12 cellular contexts compared by ENCODE assay signal in the genomic region with DNA sequence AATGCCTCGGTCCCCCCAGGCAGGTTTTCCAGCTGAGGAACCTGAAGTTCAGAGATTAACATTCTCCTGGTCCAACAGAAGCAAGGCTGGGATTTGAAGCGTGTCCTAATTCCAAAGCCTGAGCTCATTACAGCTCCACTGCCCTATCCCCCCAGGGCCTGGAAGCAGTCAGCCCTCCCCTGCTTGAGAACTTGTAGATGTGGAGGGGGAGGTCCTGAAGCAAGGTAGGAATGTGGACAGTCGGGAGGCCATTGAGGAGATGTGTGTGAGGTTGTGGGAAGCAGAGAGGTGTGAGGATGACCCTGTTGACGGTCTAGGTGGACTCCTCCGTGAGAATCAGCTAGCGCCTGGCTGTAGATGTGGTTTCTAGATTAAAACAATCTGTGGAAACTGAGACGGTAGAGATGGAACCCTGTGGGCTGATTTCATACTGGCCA. TPM values are rescaled to one million over a fixed set of nuclear protein-coding genes. Genes with fewer than 3 reads are reported as not detected.
A peak's percentile ranks its signal among the peaks of the same experiment; 100 is the strongest.
DNase-seq lines count a peak whose midpoint lies in the region; ATAC-seq, FAIRE-seq and TF ChIP-seq lines count a peak whose summit lies in the region.
"Had no signal": no experiment of that assay in that cellular context is flagged by ENCODE, and none has a peak within 500 bp of the region (broad histone marks: within the 10 kb centered on the region; RNA-seq: fewer than 3 reads in every experiment).

No MANE protein-coding gene starts in this region.

- TF ChIP-seq EP300 in SK-N-SH (IDR thresholded peaks at IDR 0.05; ENCODE audit: borderline replicate concordance in 1 of 2, low read depth in 1 of 2, low read length in 1 of 2), result no peak
- no peak for TF ChIP-seq EP300 in H1 (IDR thresholded peaks at IDR 0.05; ENCODE audit: borderline replicate concordance in 1 of 2, low read depth in 2 of 2, low read length in 2 of 2)

- no peak overlapping the region for H4K91ac ChIP-seq in H1 (replicated peaks; ENCODE audit: insufficient read length, low read length)

- H3K4me2 ChIP-seq in SK-N-SH (peak overlapping the region; percentile 38; the same call in 1 of the 2 replicates), H1 (ENCODE audit: insufficient read depth in 1 of 2, low read depth in 2 of 2, low read length in 2 of 2) (peak overlapping the region in 1 of 2 experiments; percentile 10; a peak in 1 of 4 replicates)

- no peak for TF ChIP-seq POLR2A in H1 (IDR thresholded peaks at IDR 0.05; ENCODE audit: control extremely low read depth in 1 of 2, low read depth in 2 of 2, low read length in 2 of 2)

- H2BK120ac ChIP-seq in H1 (replicated peaks; ENCODE audit: low read depth, low read length), result no peak overlapping the region

- H4K8ac ChIP-seq in H1 (ENCODE audit: extremely low read depth, insufficient read depth, low read length), result no peak overlapping the region

- no peak for FAIRE-seq in H1 (lab: Jason Lieb, UNC)

- H3K9me2 ChIP-seq in SK-N-SH, result no peaks in the 10 kb centered on the region

- H3K79me1 ChIP-seq in H1 (ENCODE audit: low read depth, low read length), result no peaks in the 10 kb centered on the region; the same call in 1 of the 2 replicates

- peak; percentile 41 to 46 for ATAC-seq in activated T-cell treated with anti-CD3 and anti-CD28 coated beads, Interleukin-2, amount 50 U/mL, for 72 hours (replicated peaks in 1 of 2)
- no peak for ATAC-seq in activated T-cell treated with anti-CD3 and anti-CD28 coated beads, Interleukin-2, amount 50 U/mL, for 4 hours
- ATAC-seq in stimulated activated naive CD8-positive, alpha-beta T cell treated with anti-CD3 and anti-CD28 coated beads, Interleukin-15, Interleukin-2, amounts not matched to agents 100 U/mL and 50 U/mL, for 24 hours, result peak; percentile 41
- no peak for ATAC-seq in GM19035 (IDR thresholded peaks at IDR 0.05; ENCODE audit: unreplicated experiment)

- H3K27me3 ChIP-seq in SK-N-SH (ENCODE audit: insufficient read depth) (no peaks in the 10 kb centered on the region), H1 (replicated peaks in 1 of 4; ENCODE audit: control insufficient read depth in 3 of 4, extremely low read depth in 1 of 4, insufficient read depth in 3 of 4, low read length in 3 of 4) (no peaks in the 10 kb centered on the region)

- peak overlapping the region; percentile 36; the same call in 1 of the 2 replicates for H2BK15ac ChIP-seq in H1 (ENCODE audit: low read length)

- 41% methylated on average over 7 of the region's 7 CpGs for WGBS in SK-N-SH (ENCODE audit: low lambda C conversion rate)
- WGBS in H1 (ENCODE audit: extremely low coverage in 1 of 2, insufficient coverage in 1 of 2, insufficient read length in 1 of 2, insufficient replicate concordance in 2 of 2, low coverage in 1 of 2, low lambda C conversion rate in 2 of 2, missing lambda C conversion rate in 1 of 2), 2 experiments, result 83% methylated on average over 7 of the region's 7 CpGs; no CpG with 5 or more reads in 1 of the 2 experiments

- no peaks in the 10 kb centered on the region for H4K20me1 ChIP-seq in SK-N-SH (ENCODE audit: insufficient read depth)
- no peaks in the 10 kb centered on the region for H4K20me1 ChIP-seq in H1 (replicated peaks in 1 of 2; ENCODE audit: control insufficient read depth in 1 of 2, insufficient read depth in 2 of 2, low read length in 2 of 2)

- H2AFZ ChIP-seq in SK-N-SH (ENCODE audit: low read depth) (no peak overlapping the region), H1 (ENCODE audit: low read length) (no peak overlapping the region)

- peaks cover 55% of the 10 kb centered on the region; the same call in 1 of the 2 replicates for H3K79me2 ChIP-seq in SK-N-SH (ENCODE audit: insufficient read depth)
- peaks cover 0 to 12% of the 10 kb centered on the region in 2 experiments; a peak in 2 of 4 replicates for H3K79me2 ChIP-seq in H1 (ENCODE audit: control insufficient read depth in 1 of 2, insufficient read depth in 2 of 2, low read length in 2 of 2)

- no peaks in the 10 kb centered on the region for H3K23me2 ChIP-seq in H1 (ENCODE audit: low read depth, low read length)

- peaks cover 2% of the 10 kb centered on the region in 2 donors for H3K9me3 Mint-ChIP-seq in activated T-cell treated with anti-CD3 and anti-CD28 coated beads, Interleukin-2, amount 50 U/mL, for 72 hours
- no peaks in the 10 kb centered on the region for H3K9me3 Mint-ChIP-seq in activated T-cell treated with anti-CD3 and anti-CD28 coated beads, Interleukin-2, amount 50 U/mL, for 4 hours

- H2BK12ac ChIP-seq in H1 (ENCODE audit: low read depth, low read length), result peak overlapping the region; percentile 32; the same call in 1 of the 2 replicates

- H3K56ac ChIP-seq in H1 (replicated peaks; ENCODE audit: insufficient read length, low read depth, low read length), result no peak overlapping the region

- H3K9me3 ChIP-seq in SK-N-SH (no peaks in the 10 kb centered on the region), H1 (ENCODE audit: insufficient read depth in 2 of 2, low read depth in 1 of 2, low read length in 1 of 2) (peaks cover 1 to 3% of the 10 kb centered on the region in 2 experiments; a peak in 2 of 4 replicates)

- H3K23ac ChIP-seq in H1 (ENCODE audit: insufficient read length), result no peak overlapping the region

- peaks cover 21 to 29% of the 10 kb centered on the region in 2 donors for H3K36me3 Mint-ChIP-seq in activated T-cell treated with anti-CD3 and anti-CD28 coated beads, Interleukin-2, amount 50 U/mL, for 72 hours (ENCODE audit: insufficient read depth in 2 of 2)
- peaks cover 2% of the 10 kb centered on the region for H3K36me3 Mint-ChIP-seq in activated T-cell treated with anti-CD3 and anti-CD28 coated beads, Interleukin-2, amount 50 U/mL, for 4 hours (ENCODE audit: insufficient read depth)
- H3K36me3 Mint-ChIP-seq: memory B cell had no signal

- TF ChIP-seq RAD21 in SK-N-SH (IDR thresholded peaks at IDR 0.05; ENCODE audit: low read length) (no peak), H1 (IDR thresholded peaks at IDR 0.05 in 1 of 2, conservative IDR thresholded peaks at IDR 0.05 in 1 of 2; ENCODE audit: low read depth in 2 of 2, low read length in 2 of 2) (no peak)

- no peak overlapping the region; the same call in 1 of the 2 replicates for H2BK5ac ChIP-seq in H1 (ENCODE audit: low read depth, low read length)

- H2BK20ac ChIP-seq in H1 (ENCODE audit: low read length), result no peak overlapping the region

- H3K27ac Mint-ChIP-seq in activated T-cell treated with anti-CD3 and anti-CD28 coated beads, Interleukin-2, amount 50 U/mL, for 72 hours, result no peak overlapping the region
- H3K27ac Mint-ChIP-seq: memory B cell had no signal

- no peaks in the 10 kb centered on the region for H3K27me3 Mint-ChIP-seq in activated T-cell treated with anti-CD3 and anti-CD28 coated beads, Interleukin-2, amount 50 U/mL, for 72 hours (ENCODE audit: low read depth)
- H3K27me3 Mint-ChIP-seq in activated T-cell treated with anti-CD3 and anti-CD28 coated beads, Interleukin-2, amount 50 U/mL, for 4 hours (ENCODE audit: low read depth), result no peaks in the 10 kb centered on the region

- no peak overlapping the region for H3K14ac ChIP-seq in H1 (ENCODE audit: insufficient read length)

- H3K4me3 Mint-ChIP-seq in activated T-cell treated with anti-CD3 and anti-CD28 coated beads, Interleukin-2, amount 50 U/mL, for 72 hours, result peak overlapping the region; percentile 25 to 39
- H3K4me3 Mint-ChIP-seq in activated T-cell treated with anti-CD3 and anti-CD28 coated beads, Interleukin-2, amount 50 U/mL, for 4 hours, result no peak overlapping the region
- H3K4me3 Mint-ChIP-seq: memory B cell had no signal

- H3K4me1 ChIP-seq in SK-N-SH (ENCODE audit: control insufficient read depth in 1 of 2, insufficient read depth in 2 of 2, low read depth in 1 of 2, low read length in 1 of 2), result peaks cover 10 to 27% of the 10 kb centered on the region in 2 experiments; a peak in 3 of 4 replicates
- peaks cover 2 to 10% (median 9%) of the 10 kb centered on the region in 4 experiments for H3K4me1 ChIP-seq in H1 (replicated peaks in 1 of 4; ENCODE audit: control insufficient read depth in 3 of 4, insufficient read depth in 4 of 4, low read length in 3 of 4)

- H3K4me3 ChIP-seq in SK-N-SH (ENCODE audit: low read depth in 2 of 2, low read length in 1 of 2) (no peak overlapping the region), H1 (ENCODE audit: extremely low read depth in 1 of 4, insufficient read depth in 2 of 4, low read depth in 3 of 4, low read length in 4 of 4) (no peak overlapping the region)

- no peak overlapping the region for H4K5ac ChIP-seq in H1 (ENCODE audit: insufficient read length, low read depth, low read length)

- POLR2A ChIA-PET in SK-N-SH (lab: Yijun Ruan, JAX), result no interaction called here
- POLR2A ChIA-PET in H1 (lab: Charles Lee; ENCODE audit: partially characterized antibody), result interaction anchor here (1.6 kb wide), 1 partner anchor 11 kb away, joined by 3 read pairs; no protein-coding TSS in a partner anchor

- no peak for DNase-seq in activated T-cell treated with anti-CD3 and anti-CD28 coated beads, Interleukin-2, amount 50 U/mL, for 72 hours
- no peak for DNase-seq in activated T-cell treated with anti-CD3 and anti-CD28 coated beads, Interleukin-2, amount 50 U/mL, for 4 hours
- DNase-seq in SK-N-SH (no peak), H1 (ENCODE audit: low read depth in 1 of 2, low spot score in 2 of 2) (no peak), NCI-H1048 (lab: John Stamatoyannopoulos, UW) (no peak), dedifferentiated amniotic fluid mesenchymal stem cell (ENCODE audit: extremely low spot score) (no peak)
- DNase-seq in stimulated activated naive CD8-positive, alpha-beta T cell treated with anti-CD3 and anti-CD28 coated beads, Interleukin-15, Interleukin-2, amounts not matched to agents 100 U/mL and 50 U/mL, for 24 hours, result no peak
- DNase-seq: dermis blood vessel endothelial cell, DMS79, NCI-H2081 treated with DMSO at 0.1 percent for 48 hours had no signal

- no peak overlapping the region for H3K18ac ChIP-seq in H1 (ENCODE audit: extremely low read depth, low read length)

- TF ChIP-seq CTCF in SK-N-SH (IDR thresholded peaks at IDR 0.05) (no peak), H1 (IDR thresholded peaks at IDR 0.05; ENCODE audit: control extremely low read depth in 1 of 3, insufficient read depth in 1 of 3, low read depth in 1 of 3, low read length in 3 of 3) (no peak)

- H3K9ac ChIP-seq in SK-N-SH (no peak overlapping the region), H1 (replicated peaks in 1 of 4; ENCODE audit: extremely low read depth in 1 of 4, low read depth in 3 of 4, low read length in 3 of 4) (no peak overlapping the region)

- H3K27ac ChIP-seq in SK-N-SH (ENCODE audit: low read depth in 2 of 2, low read length in 1 of 2) (peak overlapping the region in 1 of 2 experiments; percentile 27; a peak in 1 of 4 replicates), H1 (ENCODE audit: low read depth, low read length) (no peak overlapping the region)

- no peaks in the 10 kb centered on the region for H3F3A ChIP-seq in SK-N-SH (replicated peaks; ENCODE audit: insufficient read depth)

- H3K4ac ChIP-seq in H1 (replicated peaks; ENCODE audit: insufficient read length, low read depth, low read length), result no peak overlapping the region

- H3K4me1 Mint-ChIP-seq in activated T-cell treated with anti-CD3 and anti-CD28 coated beads, Interleukin-2, amount 50 U/mL, for 72 hours (ENCODE audit: low read depth), result peaks cover 67% of the 10 kb centered on the region
- peaks cover 23% of the 10 kb centered on the region for H3K4me1 Mint-ChIP-seq in activated T-cell treated with anti-CD3 and anti-CD28 coated beads, Interleukin-2, amount 50 U/mL, for 4 hours (ENCODE audit: low read depth)
- H3K4me1 Mint-ChIP-seq: memory B cell had no signal

- no peak overlapping the region for H2AK5ac ChIP-seq in H1 (ENCODE audit: low read depth, low read length)

- peaks cover 0 to 4% of the 10 kb centered on the region in 2 experiments for H3K36me3 ChIP-seq in SK-N-SH (replicated peaks in 1 of 2; ENCODE audit: control insufficient read depth in 1 of 2, insufficient read depth in 2 of 2, low read length in 1 of 2)
- peaks cover 0 to 3% (median 0%) of the 10 kb centered on the region in 4 experiments; a peak in 1 of 8 replicates for H3K36me3 ChIP-seq in H1 (ENCODE audit: control insufficient read depth in 2 of 4, insufficient read depth in 4 of 4, low read length in 3 of 4)

- CTCF ChIA-PET in SK-N-SH (lab: Yijun Ruan, JAX) (interaction anchor here (0.7 to 2.7 kb wide), 6 partner anchors 9 to 355 kb away, joined by 3 to 10 read pairs (median 4); no protein-coding TSS in a partner anchor), H1 (lab: Charles Lee; ENCODE audit: partially characterized antibody) (interaction anchor here (0.6 to 8.9 kb wide), 7 partner anchors 14 to 1043 kb away, joined by 3 to 81 read pairs (median 4); no protein-coding TSS in a partner anchor)

RNA-seq across cellular contexts. Expression of a gene that starts 8.1 kb away (rescaled TPM):
- 100 to 1,000 TPM in 1 of 2 donors, 10 to 100 TPM in 1; 64.0 to 107 TPM for total RNA-seq in activated T-cell treated with anti-CD3 and anti-CD28 coated beads, Interleukin-2, amount 50 U/mL, for 72 hours
- total RNA-seq in activated T-cell treated with anti-CD3 and anti-CD28 coated beads, Interleukin-2, amount 50 U/mL, for 4 hours, result 10 to 100 TPM; 20.2 to 24.4 (median 23.7) TPM
- polyA plus RNA-seq in SK-N-SH (2012; rRNA removed) (14.0 and 14.5 TPM in 2 replicates), H1 (2011; rRNA removed) (10.1 and 11.9 TPM in 2 replicates)
- polyA plus RNA-seq in SK-N-SH (2012; cell fraction: cytosol; rRNA removed), result 7.1 and 8.4 TPM in 2 replicates
- polyA plus RNA-seq in SK-N-SH (2012; cell fraction: nucleus; rRNA removed), result 40.4 and 41.9 TPM in 2 replicates
- total RNA-seq in H1 (2021; fragmentation: NEBNext Ultra II Directional; extraction: Animal tissue kit (Norgen Biotek cat#: 25700)), result 21.2 and 22.4 TPM in 2 replicates
- polyA plus RNA-seq in H1 (2011; cell fraction: cytosol; rRNA removed), result 11.3 TPM
- 30.0 TPM for polyA plus RNA-seq in H1 (2011; cell fraction: nucleus; rRNA removed)
- 8.6 to 12.0 TPM (median 10.4 TPM) in 4 replicates for polyA plus RNA-seq in H1 (2012, experiment 1 of 2)
- 4.4 TPM for polyA plus RNA-seq in H1 (2012, experiment 2 of 2)
- polyA plus RNA-seq in H1 (2013, experiment 1 of 2), result 6.9 TPM
- polyA plus RNA-seq in H1 (2013, experiment 2 of 2), result 8.4 TPM
- 19.2 and 25.7 TPM in 2 replicates for polyA minus RNA-seq in H1 (2011; rRNA and poly(A)+ RNA removed)
- 13.7 TPM for polyA minus RNA-seq in H1 (2011; cell fraction: cytosol; rRNA and poly(A)+ RNA removed)
- 29.4 TPM for polyA minus RNA-seq in H1 (2011; cell fraction: nucleus; rRNA and poly(A)+ RNA removed)

Comparison
In these comparisons a context has a peak if more than half of its experiments do, and no peak if none do; other contexts are left out.
1. ATAC-seq: peak in activated T-cell treated with anti-CD3 and anti-CD28 coated beads, Interleukin-2, amount 50 U/mL, for 72 hours (2 of 2) and stimulated activated naive CD8-positive, alpha-beta T cell treated with anti-CD3 and anti-CD28 coated beads, Interleukin-15, Interleukin-2, amounts not matched to agents 100 U/mL and 50 U/mL, for 24 hours (single experiment); none in activated T-cell treated with anti-CD3 and anti-CD28 coated beads, Interleukin-2, amount 50 U/mL, for 4 hours (0 of 2) and GM19035 (single experiment).